Comparison of ENCODE assay signal across 23 cellular contexts in genomic region chr18:32637216-32637615, GRCh38.
"Had no signal": no experiment of that assay in that cellular context is flagged by ENCODE, and none has a peak within 500 bp of the region (broad histone marks: within the 10 kb centered on the region; RNA-seq: fewer than 3 reads in every experiment).

No MANE protein-coding gene starts in this region.

- H3K4me1 ChIP-seq: colonic mucosa, esophagus muscularis mucosa, esophagus squamous epithelium, foreskin keratinocyte, gastrocnemius medialis, gastroesophageal sphincter, heart left ventricle, heart right ventricle had no signal

- H3K27me3 ChIP-seq: colonic mucosa, dorsolateral prefrontal cortex, esophagus muscularis mucosa, esophagus squamous epithelium, foreskin keratinocyte, gastrocnemius medialis, gastroesophageal sphincter, heart right ventricle had no signal

- DNase-seq: colonic mucosa; cortex of kidney; dermis blood vessel endothelial cell; dorsolateral prefrontal cortex; effector CD4-positive, alpha-beta T cell; effector CD8-positive, alpha-beta T cell; effector memory CD4-positive, alpha-beta T cell; effector memory CD8-positive, alpha-beta T cell; endodermal cell; erythroblast; esophagus squamous epithelium; foreskin keratinocyte; foreskin melanocyte; gastrocnemius medialis; glutamatergic neuron; head of caudate nucleus; heart left ventricle; heart right ventricle had no signal

- H3K36me3 ChIP-seq: colonic mucosa, esophagus muscularis mucosa, esophagus squamous epithelium, gastrocnemius medialis, gastroesophageal sphincter, heart left ventricle, heart right ventricle had no signal

- H3K4me3 ChIP-seq: colonic mucosa, coronary artery, dorsolateral prefrontal cortex, esophagus muscularis mucosa, esophagus squamous epithelium, gastrocnemius medialis, gastroesophageal sphincter, heart left ventricle, heart right ventricle had no signal

- H3K27ac ChIP-seq: colonic mucosa, coronary artery, dorsolateral prefrontal cortex, epithelial cell of prostate, esophagus muscularis mucosa, esophagus squamous epithelium, foreskin keratinocyte, gastrocnemius medialis, gastroesophageal sphincter, heart left ventricle, heart right ventricle had no signal

- ATAC-seq: effector memory CD8-positive, alpha-beta T cell; esophagus mucosa; foreskin keratinocyte; gastrocnemius medialis; gastroesophageal sphincter; heart left ventricle; heart right ventricle had no signal

- H3K9me3 ChIP-seq: colonic mucosa, esophagus muscularis mucosa, esophagus squamous epithelium, gastrocnemius medialis, gastroesophageal sphincter, heart left ventricle had no signal
